17 cellular contexts compared by ENCODE assay signal in the genomic region with DNA sequence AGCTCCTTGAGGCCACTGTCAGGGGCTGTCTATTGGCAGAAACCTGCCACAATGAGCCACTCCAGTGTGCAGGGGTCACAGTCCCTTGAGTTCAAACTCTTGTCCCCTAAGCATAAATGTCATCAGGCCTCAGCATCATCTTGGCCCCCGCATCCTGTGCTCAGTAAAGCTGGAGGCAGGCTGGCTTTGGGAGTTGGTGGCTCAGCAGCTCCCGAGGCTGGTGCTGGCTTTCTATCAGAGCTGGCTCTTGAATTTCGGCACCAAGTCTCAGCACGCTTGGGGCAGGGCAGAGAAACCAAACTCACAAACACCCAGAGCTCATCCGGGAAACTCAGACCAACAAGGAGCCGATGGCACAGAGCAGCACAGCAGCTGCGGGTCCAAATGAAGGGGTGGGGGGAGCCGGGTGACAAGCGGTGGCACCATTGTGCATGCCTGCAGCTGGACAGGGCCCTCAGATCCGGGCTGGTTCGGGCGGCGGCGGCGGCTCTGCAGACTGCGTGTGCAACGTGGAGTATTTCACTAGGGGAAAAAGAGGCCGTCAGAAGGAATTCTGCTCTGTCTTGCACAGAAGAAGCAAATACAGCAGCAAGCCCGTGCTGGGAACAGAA.
"Had no signal": no experiment of that assay in that cellular context is flagged by ENCODE, and none has a peak within 500 bp of the region (broad histone marks: within the 10 kb centered on the region; RNA-seq: fewer than 3 reads in every experiment).

No MANE protein-coding gene starts in this region.

- H3K27ac Mint-ChIP-seq: activated naive CD4-positive, alpha-beta T cell treated with anti-CD3 and anti-CD28 coated beads, Interleukin-2, amount 50 U/mL, for 72 hours; endodermal cell; stimulated activated memory B cell treated with anti-CD40 and anti-IgM and Interleukin-4, amounts not matched to agents 10 μg/mL and 1 μg/mL and 100 μg/mL, for 72 hours had no signal

- H3K4me3 ChIP-seq: adrenal gland, gastroesophageal sphincter, left lung, SJSA1, tibial nerve, uterus had no signal

- H3K4me1 ChIP-seq: adrenal gland, uterus had no signal

- H3K27me3 Mint-ChIP-seq: stimulated activated memory B cell treated with anti-CD40 and anti-IgM and Interleukin-4, amounts not matched to agents 10 μg/mL and 1 μg/mL and 100 μg/mL, for 72 hours had no signal

- H3K4me3 Mint-ChIP-seq: endodermal cell; stimulated activated memory B cell treated with anti-CD40 and anti-IgM and Interleukin-4, amounts not matched to agents 10 μg/mL and 1 μg/mL and 100 μg/mL, for 72 hours had no signal

- H3K36me3 ChIP-seq: adrenal gland, left lung, SJSA1, uterus, WERI-Rb-1 had no signal

- DNase-seq: activated CD4-positive, alpha-beta T cell treated with anti-CD3 and anti-CD28 coated beads for 1 hour; activated gamma-delta T cell treated with Interleukin-2 at 50 U/mL for 16 hours; adrenal gland; erythroblast; islet precursor cell; left lung; stimulated activated CD4-positive, alpha-beta T cell treated with anti-CD3 and anti-CD28 coated beads, Interleukin-4, amount 100 ng/mL, for 4 hours; uterus; WERI-Rb-1 had no signal

- FAIRE-seq: colon had no signal

- H3K4me1 Mint-ChIP-seq: stimulated activated memory B cell treated with anti-CD40 and anti-IgM and Interleukin-4, amounts not matched to agents 10 μg/mL and 1 μg/mL and 100 μg/mL, for 72 hours had no signal

- H3K9me3 ChIP-seq: adrenal gland, gastroesophageal sphincter, left lung, SJSA1, tibial nerve, uterus had no signal

- ATAC-seq: gastroesophageal sphincter; left lung; sciatic nerve; stimulated activated memory B cell treated with anti-CD40 and anti-IgM and Interleukin-4, amounts not matched to agents 10 μg/mL and 1 μg/mL and 100 μg/mL, for 72 hours had no signal

- H3K9me3 Mint-ChIP-seq: activated naive CD4-positive, alpha-beta T cell treated with anti-CD3 and anti-CD28 coated beads, Interleukin-2, amount 50 U/mL, for 72 hours; stimulated activated memory B cell treated with anti-CD40 and anti-IgM and Interleukin-4, amounts not matched to agents 10 μg/mL and 1 μg/mL and 100 μg/mL, for 72 hours had no signal

- H3K27ac ChIP-seq: adrenal gland, gastroesophageal sphincter, left lung, tibial nerve, WERI-Rb-1 had no signal

- H3K36me3 Mint-ChIP-seq: activated naive CD4-positive, alpha-beta T cell treated with anti-CD3 and anti-CD28 coated beads, Interleukin-2, amount 50 U/mL, for 72 hours had no signal

- H3K27me3 ChIP-seq: adrenal gland, gastroesophageal sphincter, left lung, SJSA1, tibial nerve, uterus had no signal
